In the genomic region with DNA sequence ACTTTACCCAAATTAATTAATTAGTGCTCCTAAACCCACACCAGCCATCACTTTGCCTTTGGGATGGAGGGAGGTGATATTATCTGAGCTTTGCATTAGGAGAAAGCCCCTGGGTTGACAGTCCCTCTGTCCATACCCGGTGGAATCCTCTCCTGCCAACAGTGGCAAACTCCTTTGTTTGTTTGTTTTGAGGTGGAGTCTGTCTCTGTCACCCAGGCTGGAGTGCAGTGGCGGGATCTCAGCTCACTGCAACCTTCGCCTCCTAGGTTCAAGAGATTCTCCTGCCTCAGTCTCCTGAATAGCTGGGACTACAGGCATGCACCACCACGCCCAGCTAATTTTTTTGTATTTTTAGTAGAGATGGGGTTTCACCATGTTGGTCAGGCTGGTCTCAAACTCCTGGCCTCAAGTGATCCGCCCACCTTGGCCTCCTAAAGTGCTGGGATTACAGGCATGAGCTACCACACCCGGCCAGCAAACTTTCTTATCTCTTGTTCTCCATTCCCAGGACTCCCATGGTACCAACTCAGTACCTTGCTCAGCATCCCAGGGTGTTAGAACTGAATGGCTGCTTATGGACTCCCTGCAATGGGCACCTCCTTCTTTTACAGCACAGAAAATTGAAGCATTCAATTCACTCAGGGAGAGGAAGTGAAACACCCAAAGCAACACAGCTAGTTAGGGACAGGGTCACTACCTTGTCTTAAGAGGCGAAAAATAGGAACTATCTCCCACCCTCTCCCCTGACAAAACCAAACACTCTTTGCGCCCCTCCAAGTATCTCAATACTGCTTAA, we compare ENCODE assay signal across 8 cellular contexts. TPM values are rescaled to one million over a fixed set of nuclear protein-coding genes. Genes with fewer than 3 reads are reported as not detected.
DNase-seq lines count a peak whose midpoint lies in the region; ATAC-seq, FAIRE-seq and TF ChIP-seq lines count a peak whose summit lies in the region.
"Not testable (repeated sequence)": the region's sequence is repeated elsewhere in the genome, so short reads cannot be mapped to it uniquely, and the experiment has no call there.

No MANE protein-coding gene starts in this region.

- TF ChIP-seq CTCF in K562 (IDR thresholded peaks at IDR 0.05 in 2 of 3, conservative IDR thresholded peaks at IDR 0.05 in 1 of 3; ENCODE audit: insufficient read depth in 2 of 3, low read depth in 1 of 3, low read length in 3 of 3), result not testable (repeated sequence)

- in situ Hi-C loops in K562 (cut with MboI), result not testable (repeated sequence)

- H2AFZ ChIP-seq in K562 (ENCODE audit: low read depth, low read length), result peak overlapping the region; percentile 75
- not testable (repeated sequence) for H2AFZ ChIP-seq in mesenchymal stem cell (ENCODE audit: low read depth, low read length)

- not testable (repeated sequence) for BruUV-seq in K562 (replicated peaks; lab: Mats Ljungman, UMichigan)

- FAIRE-seq in K562 (lab: Jason Lieb, UNC), result not testable (repeated sequence)

- not testable (repeated sequence) for TF ChIP-seq RAD21 in K562 (CRISPR knock-in tag; conservative IDR thresholded peaks at IDR 0.05 in 1 of 2, IDR thresholded peaks at IDR 0.05 in 1 of 2)

- H3K4me3 Mint-ChIP-seq in IgD-negative memory B cell (peak overlapping the region; percentile 65 to 89 (median 84)), T-cell (peak overlapping the region; percentile 2 to 84 (median 26))
- H3K4me3 Mint-ChIP-seq in stimulated activated naive CD8-positive, alpha-beta T cell treated with anti-CD3 and anti-CD28 coated beads, Interleukin-15, amount 100 ng/mL, for 72 hours, result peak overlapping the region; percentile 47 to 53

- ATAC-seq in GM19438 (IDR thresholded peaks at IDR 0.05; ENCODE audit: low read depth, unreplicated experiment) (peak; percentile 33), HG02763 (IDR thresholded peaks at IDR 0.05; ENCODE audit: unreplicated experiment) (peak; percentile 20)
- not testable (repeated sequence) for ATAC-seq in T-cell (replicated peaks in 1 of 4); K562; stimulated activated naive CD8-positive, alpha-beta T cell treated with anti-CD3 and anti-CD28 coated beads, Interleukin-15, amount 100 ng/mL, for 72 hours

- not testable (repeated sequence) for H2BK120ac ChIP-seq in mesenchymal stem cell (ENCODE audit: low read depth, low read length)

- POLR2A ChIA-PET in T-cell (lab: Charles Lee), result interaction anchor here (0.8 to 1.7 kb wide), 7 partner anchors 10 to 52 kb away, joined by 3 to 10 read pairs (median 4); a partner anchor contains a TSS
- POLR2A ChIA-PET in K562 (lab: Yijun Ruan, JAX), result interaction anchor here (0.9 to 1.1 kb wide), 2 partner anchors 9 to 51 kb away, joined by 3 read pairs; no protein-coding TSS in a partner anchor

- not testable (repeated sequence) for H4K91ac ChIP-seq in mesenchymal stem cell (ENCODE audit: low read length)

- peaks cover 54 to 80% (median 68%) of the 10 kb centered on the region in 3 donors for H3K4me1 Mint-ChIP-seq in IgD-negative memory B cell
- H3K4me1 Mint-ChIP-seq in T-cell, result peaks cover 92 to 94% (median 93%) of the 10 kb centered on the region in 3 donors
- H3K4me1 Mint-ChIP-seq in stimulated activated naive CD8-positive, alpha-beta T cell treated with anti-CD3 and anti-CD28 coated beads, Interleukin-15, amount 100 ng/mL, for 72 hours, result peaks cover 92% of the 10 kb centered on the region

- H3K9me3 ChIP-seq in K562 (replicated peaks; ENCODE audit: control insufficient read depth, insufficient read depth, low read depth, low read length); mesenchymal stem cell (ENCODE audit: control insufficient read depth, low read length): not testable (repeated sequence)

- not testable (repeated sequence) for H3K4ac ChIP-seq in mesenchymal stem cell (ENCODE audit: low read depth in 1 of 2, low read length in 2 of 2)

- H2BK5ac ChIP-seq in mesenchymal stem cell (ENCODE audit: low read depth, low read length, poor library complexity, severe bottlenecking), result not testable (repeated sequence)

- H3K79me2 ChIP-seq in K562 (ENCODE audit: control insufficient read depth, insufficient read depth, low read length), result not testable (repeated sequence)

- H3K4me2 ChIP-seq in K562 (ENCODE audit: insufficient read depth, low read length); mesenchymal stem cell (ENCODE audit: low read length, poor library complexity, severe bottlenecking): not testable (repeated sequence)

- H3K4me3 ChIP-seq in K562; mesenchymal stem cell (ENCODE audit: insufficient read depth in 1 of 2, low read depth in 1 of 2, low read length in 2 of 2): not testable (repeated sequence)

- not testable (repeated sequence) for TF ChIP-seq EP300 in K562 (IDR thresholded peaks at IDR 0.05; ENCODE audit: low read length)

- 47% methylated on average over 7 of the region's 8 CpGs for WGBS in K562 (ENCODE audit: insufficient coverage, low coverage, missing lambda C conversion rate)
- WGBS in mesenchymal stem cell, result 81% methylated on average over 6 of the region's 8 CpGs

- not testable (repeated sequence) for H3K79me1 ChIP-seq in mesenchymal stem cell (replicated peaks; ENCODE audit: low read length, poor library complexity, severe bottlenecking)

- DNase-seq in GDM1 (lab: John Stamatoyannopoulos, UW), result peak; percentile 26
- DNase-seq in T-cell; K562 (ENCODE audit: extremely low read depth in 1 of 4, low spot score in 3 of 4); mesenchymal stem cell; stimulated activated naive CD8-positive, alpha-beta T cell treated with anti-CD3 and anti-CD28 coated beads, Interleukin-15, amount 100 ng/mL, for 72 hours: not testable (repeated sequence)

- not testable (repeated sequence) for H2BK15ac ChIP-seq in mesenchymal stem cell (ENCODE audit: low read depth, poor library complexity, severe bottlenecking)

- H3K14ac ChIP-seq in mesenchymal stem cell (ENCODE audit: low read length in 2 of 2), result not testable (repeated sequence)

- not testable (repeated sequence) for H4K20me1 ChIP-seq in K562 (replicated peaks; ENCODE audit: control insufficient read depth, insufficient read depth, low read length)

- H3K27me3 ChIP-seq in K562 (ENCODE audit: control insufficient read depth in 2 of 2, insufficient read depth in 2 of 2, low read length in 2 of 2); mesenchymal stem cell (ENCODE audit: control insufficient read depth in 1 of 2, insufficient read depth in 1 of 2, low read length in 2 of 2): not testable (repeated sequence)

- intact Hi-C loops in K562 (cut with micrococcal nuclease), result not testable (repeated sequence)

- peaks cover 16 to 55% of the 10 kb centered on the region in 2 experiments for H3K4me1 ChIP-seq in K562 (replicated peaks in 1 of 2; ENCODE audit: control insufficient read depth in 2 of 2, insufficient read depth in 2 of 2, low read length in 2 of 2)
- not testable (repeated sequence) for H3K4me1 ChIP-seq in mesenchymal stem cell (ENCODE audit: control insufficient read depth, insufficient read depth, low read depth, low read length)

- H3K27ac Mint-ChIP-seq in IgD-negative memory B cell (peak overlapping the region; percentile 81 to 100 (median 97)), T-cell (peak overlapping the region; percentile 99)
- peak overlapping the region; percentile 53 to 95 for H3K27ac Mint-ChIP-seq in stimulated activated naive CD8-positive, alpha-beta T cell treated with anti-CD3 and anti-CD28 coated beads, Interleukin-15, amount 100 ng/mL, for 72 hours

- not testable (repeated sequence) for TF ChIP-seq POLR2A in K562 (conservative IDR thresholded peaks at IDR 0.05)

- H3K27ac ChIP-seq in K562 (ENCODE audit: extremely low read depth, low read depth, low read length); mesenchymal stem cell (ENCODE audit: low read length, poor library complexity, severe bottlenecking): not testable (repeated sequence)

- not testable (repeated sequence) for H3K36me3 Mint-ChIP-seq in IgD-negative memory B cell, T-cell

- H3K27me3 Mint-ChIP-seq in IgD-negative memory B cell; T-cell; stimulated activated naive CD8-positive, alpha-beta T cell treated with anti-CD3 and anti-CD28 coated beads, Interleukin-15, amount 100 ng/mL, for 72 hours: not testable (repeated sequence)

- not testable (repeated sequence) for H2AK5ac ChIP-seq in mesenchymal stem cell (ENCODE audit: low read length, severe bottlenecking)

- H3K9me3 Mint-ChIP-seq in IgD-negative memory B cell; T-cell; stimulated activated naive CD8-positive, alpha-beta T cell treated with anti-CD3 and anti-CD28 coated beads, Interleukin-15, amount 100 ng/mL, for 72 hours: not testable (repeated sequence)

- peak overlapping the region in 1 of 2 experiments; percentile 9 for H3K18ac ChIP-seq in mesenchymal stem cell (ENCODE audit: low read depth in 1 of 2, low read length in 2 of 2)

- not testable (repeated sequence) for H2BK12ac ChIP-seq in mesenchymal stem cell (ENCODE audit: low read length in 2 of 2)

- H3K9ac ChIP-seq in K562 (ENCODE audit: insufficient read depth in 1 of 2, low read depth in 2 of 2, low read length in 2 of 2), result not testable (repeated sequence)
- H3K9ac ChIP-seq in mesenchymal stem cell (ENCODE audit: low read length), result peak overlapping the region; percentile 72

- CTCF ChIA-PET in T-cell (lab: Charles Lee), result interaction anchor here (0.6 to 2.0 kb wide), 7 partner anchors 8 to 32 kb away, joined by 3 to 5 read pairs (median 3); no protein-coding TSS in a partner anchor
- CTCF ChIA-PET in K562 (lab: Yijun Ruan, JAX; ENCODE audit: low intra/inter-chr PET ratio), result not testable (repeated sequence)

- H3K23ac ChIP-seq in mesenchymal stem cell (ENCODE audit: low read length in 2 of 2), result not testable (repeated sequence)

- not testable (repeated sequence) for H3K9me1 ChIP-seq in K562 (ENCODE audit: control insufficient read depth, insufficient read depth, low read length)

- H4K8ac ChIP-seq in mesenchymal stem cell (ENCODE audit: low read length), result not testable (repeated sequence)

- H3K36me3 ChIP-seq in K562 (ENCODE audit: control insufficient read depth, insufficient read depth, low read length); mesenchymal stem cell (ENCODE audit: control insufficient read depth in 1 of 2, insufficient read depth in 2 of 2, low read depth in 1 of 2, low read length in 2 of 2): not testable (repeated sequence)

RNA-seq across cellular contexts. Expression of a gene that starts 4.5 kb away (rescaled TPM):
- polyA plus RNA-seq in IgD-negative memory B cell, result 319 TPM
- total RNA-seq in T-cell, result 100 to 1,000 TPM; 239 to 335 (median 309) TPM
- 9.1 and 68.5 TPM in 2 replicates for total RNA-seq in K562 (2011; cell fraction: chromatin; rRNA removed; ENCODE audit: low replicate concordance)
- 2.7 and 5.9 TPM in 2 replicates for total RNA-seq in K562 (2011; cell fraction: nucleolus; rRNA removed)
- total RNA-seq in K562 (2011; cell fraction: nucleoplasm; rRNA removed), result 15.7 and 17.2 TPM in 2 replicates
- total RNA-seq in K562 (2014; rRNA removed), result 20.2 and 22.5 TPM in 2 replicates
- total RNA-seq in K562 (2014; rRNA removed; fragmentation: Illumina TruSeq; extraction: Trizol), result 33.7 and 44.2 TPM in 2 replicates
- total RNA-seq in K562 (2015; rRNA removed; fragmentation: Illumina TruSeq; extraction: Trizol), result 15.9 and 18.3 TPM in 2 replicates
- 28.0 and 44.1 TPM in 2 replicates for total RNA-seq in K562 (2021)
- 28.1 and 40.2 TPM in 2 replicates for polyA plus RNA-seq in K562 (2011; rRNA removed)
- 2.7 and 13.3 TPM in 2 replicates for polyA plus RNA-seq in K562 (2011; cell fraction: cytosol; rRNA removed)
- 11.9 and 17.6 TPM in 2 replicates for polyA plus RNA-seq in K562 (2011; cell fraction: nucleus; rRNA removed)
- polyA plus RNA-seq in K562 (2012), result 38.4 and 47.3 TPM in 2 replicates
- 38.0 and 38.2 TPM in 2 replicates for polyA plus RNA-seq in K562 (2014; fragmentation: Illumina TruSeq; extraction: Trizol)
- 10 to 100 TPM; 12.9 to 18.1 TPM for polyA plus RNA-seq in K562 (2014; fragmentation: Nextera tagmentation; extraction: Ambion mirVana)
- polyA plus RNA-seq in K562 (2014; rRNA removed), result 34.4 and 36.6 TPM in 2 replicates
- 37.7 and 52.1 TPM in 2 replicates for polyA minus RNA-seq in K562 (2011; rRNA and poly(A)+ RNA removed)
- 14.9 and 17.9 TPM in 2 replicates for polyA minus RNA-seq in K562 (2011; cell fraction: cytosol; rRNA and poly(A)+ RNA removed)
- polyA minus RNA-seq in K562 (2011; cell fraction: nucleus; rRNA and poly(A)+ RNA removed), result 11.0 and 21.5 TPM in 2 replicates
- polyA plus RNA-seq in mesenchymal stem cell (2013, experiment 1 of 2), result 35.1 TPM
- 36.7 TPM for polyA plus RNA-seq in mesenchymal stem cell (2013, experiment 2 of 2)

RNA-seq across cellular contexts. Expression of a gene that starts 51.8 kb away (rescaled TPM):
- polyA plus RNA-seq in IgD-negative memory B cell (17.6 TPM), K562 (2011; rRNA removed) (19.2 and 24.2 TPM in 2 replicates), K562 (2014; fragmentation: Illumina TruSeq; extraction: Trizol) (23.0 and 27.8 TPM in 2 replicates), K562 (2014; fragmentation: Nextera tagmentation; extraction: Ambion mirVana) (10 to 100 TPM; 30.6 to 31.0 TPM), K562 (2014; rRNA removed) (14.1 and 17.3 TPM in 2 replicates)
- total RNA-seq in T-cell (10 to 100 TPM; 28.6 to 36.6 (median 32.0) TPM), K562 (2014; rRNA removed) (5.2 and 12.2 TPM in 2 replicates), K562 (2014; rRNA removed; fragmentation: Illumina TruSeq; extraction: Trizol) (19.4 and 21.2 TPM in 2 replicates), K562 (2015; rRNA removed; fragmentation: Illumina TruSeq; extraction: Trizol) (18.1 and 18.9 TPM in 2 replicates), K562 (2021) (12.5 and 17.2 TPM in 2 replicates)
- total RNA-seq in K562 (2011; cell fraction: chromatin; rRNA removed; ENCODE audit: low replicate concordance), result 8.1 and 22.8 TPM in 2 replicates
- 5.1 and 5.5 TPM in 2 replicates for total RNA-seq in K562 (2011; cell fraction: nucleolus; rRNA removed)
- 9.8 and 37.7 TPM in 2 replicates for total RNA-seq in K562 (2011; cell fraction: nucleoplasm; rRNA removed)
- polyA plus RNA-seq in K562 (2011; cell fraction: cytosol; rRNA removed), result 2.6 and 4.7 TPM in 2 replicates
- polyA plus RNA-seq in K562 (2011; cell fraction: nucleus; rRNA removed), result 8.6 and 11.2 TPM in 2 replicates
- polyA plus RNA-seq in K562 (2012), result 17.8 and 20.6 TPM in 2 replicates
- polyA minus RNA-seq in K562 (2011; rRNA and poly(A)+ RNA removed), result 17.2 and 21.9 TPM in 2 replicates
- polyA minus RNA-seq in K562 (2011; cell fraction: cytosol; rRNA and poly(A)+ RNA removed), result 3.5 and 5.2 TPM in 2 replicates
- 7.0 and 15.1 TPM in 2 replicates for polyA minus RNA-seq in K562 (2011; cell fraction: nucleus; rRNA and poly(A)+ RNA removed)
- 42.1 TPM for polyA plus RNA-seq in mesenchymal stem cell (2013, experiment 1 of 2)
- 44.6 TPM for polyA plus RNA-seq in mesenchymal stem cell (2013, experiment 2 of 2)

RNA-seq across cellular contexts. Expression of a gene that starts 52.2 kb away (rescaled TPM):
- polyA plus RNA-seq in IgD-negative memory B cell (105 TPM), K562 (2011; rRNA removed) (10.2 and 14.9 TPM in 2 replicates), K562 (2014; fragmentation: Illumina TruSeq; extraction: Trizol) (16.3 and 17.2 TPM in 2 replicates), K562 (2014; fragmentation: Nextera tagmentation; extraction: Ambion mirVana) (10 to 100 TPM; 11.4 to 17.5 TPM), K562 (2014; rRNA removed) (9.2 and 10.3 TPM in 2 replicates)
- total RNA-seq in T-cell (10 to 100 TPM; 53.3 to 65.1 (median 54.0) TPM), K562 (2014; rRNA removed) (9.2 and 10.2 TPM in 2 replicates), K562 (2014; rRNA removed; fragmentation: Illumina TruSeq; extraction: Trizol) (14.6 and 17.2 TPM in 2 replicates), K562 (2015; rRNA removed; fragmentation: Illumina TruSeq; extraction: Trizol) (13.8 and 16.1 TPM in 2 replicates), K562 (2021) (16.8 and 17.2 TPM in 2 replicates)
- total RNA-seq in K562 (2011; cell fraction: chromatin; rRNA removed; ENCODE audit: low replicate concordance), result 6.3 and 27.4 TPM in 2 replicates
- 3.5 and 5.8 TPM in 2 replicates for total RNA-seq in K562 (2011; cell fraction: nucleolus; rRNA removed)
- 8.9 and 10.8 TPM in 2 replicates for total RNA-seq in K562 (2011; cell fraction: nucleoplasm; rRNA removed)
- 3.5 and 6.9 TPM in 2 replicates for polyA plus RNA-seq in K562 (2011; cell fraction: cytosol; rRNA removed)
- polyA plus RNA-seq in K562 (2011; cell fraction: nucleus; rRNA removed), result 3.3 and 4.2 TPM in 2 replicates
- 11.0 and 13.0 TPM in 2 replicates for polyA plus RNA-seq in K562 (2012)
- polyA minus RNA-seq in K562 (2011; rRNA and poly(A)+ RNA removed), result 28.5 and 31.2 TPM in 2 replicates
- polyA minus RNA-seq in K562 (2011; cell fraction: cytosol; rRNA and poly(A)+ RNA removed), result 6.8 and 13.1 TPM in 2 replicates
- polyA minus RNA-seq in K562 (2011; cell fraction: nucleus; rRNA and poly(A)+ RNA removed), result 9.7 and 21.9 TPM in 2 replicates
- polyA plus RNA-seq in mesenchymal stem cell (2013, experiment 1 of 2), result 35.4 TPM
- 37.1 TPM for polyA plus RNA-seq in mesenchymal stem cell (2013, experiment 2 of 2)

Comparison
In these comparisons a context has a peak if more than half of its experiments do, and no peak if none do; other contexts are left out.
1. H3K4me3 Mint-ChIP-seq: peak in every context shown above with its lines; median percentile 84 in IgD-negative memory B cell; 50 in stimulated activated naive CD8-positive, alpha-beta T cell treated with anti-CD3 and anti-CD28 coated beads, Interleukin-15, amount 100 ng/mL, for 72 hours; 26 in T-cell.